8 cellular contexts compared by ENCODE assay signal in the genomic region with DNA sequence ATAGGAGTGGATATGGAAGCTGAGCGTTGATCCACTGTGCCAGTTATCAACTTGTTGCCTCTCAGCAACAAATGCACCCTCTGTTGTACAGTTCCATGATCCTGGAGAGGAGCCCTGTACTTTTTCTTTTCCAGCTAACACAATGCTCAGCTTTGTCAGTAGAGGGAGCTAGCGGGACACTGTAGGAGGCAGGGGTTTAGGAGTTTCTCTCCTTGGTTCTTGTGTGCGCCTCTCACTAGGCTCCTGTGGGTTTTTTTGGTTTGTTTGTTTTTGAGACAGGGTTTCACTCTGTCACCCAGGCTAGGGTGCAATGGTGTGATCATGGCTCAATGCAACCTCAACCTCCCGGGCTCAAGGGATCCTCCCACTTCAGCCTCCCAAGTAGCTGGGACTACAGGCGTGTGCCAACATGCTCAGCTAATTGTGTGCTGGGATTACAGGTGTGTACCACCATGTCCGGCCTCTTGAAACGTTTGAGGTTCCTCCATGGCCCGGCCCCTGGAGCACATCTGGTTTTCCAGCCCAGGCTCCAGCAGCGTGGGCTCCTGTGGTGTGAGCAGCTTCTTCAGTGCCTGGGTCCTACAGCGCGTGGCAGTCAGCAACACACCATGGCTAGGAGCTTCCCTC. TPM values are rescaled to one million over a fixed set of nuclear protein-coding genes. Genes with fewer than 3 reads are reported as not detected.
A peak's percentile ranks its signal among the peaks of the same experiment; 100 is the strongest.
DNase-seq lines count a peak whose midpoint lies in the region; ATAC-seq and TF ChIP-seq lines count a peak whose summit lies in the region.

No MANE protein-coding gene starts in this region.

- POLR2A ChIA-PET in CD8-positive, alpha-beta memory T cell (lab: Charles Lee) = no interaction called here
- POLR2A ChIA-PET in IMR-90 (lab: Charles Lee; ENCODE audit: unreplicated experiment) = interaction anchor here (0.6 kb wide), 3 partner anchors 12 to 32 kb away, joined by 3 to 4 read pairs (median 3); partner anchors contain the start of gene MARVELD1

- no peak overlapping the region for H2AK9ac ChIP-seq in IMR-90 (replicated peaks; ENCODE audit: low read depth, low read length, poor library complexity)

- in situ Hi-C loops in IMR-90 (cut with MboI; ENCODE audit: low sequenced_read_pairs) = no loop called here

- peaks cover 16 to 20% of the 10 kb centered on the region in 2 donors for H3K27me3 Mint-ChIP-seq in CD8-positive, alpha-beta memory T cell

- 48% methylated on average over 6 of the region's 11 CpGs; no CpG with 5 or more reads in 1 of the 2 experiments for WGBS in IMR-90 (ENCODE audit: extremely low coverage in 2 of 2, insufficient read length in 1 of 2), 2 experiments

- DNase-seq in CD8-positive, alpha-beta memory T cell = peak in 4 of 5 donors; percentile 24 to 67 (median 52)
- DNase-seq in IMR-90 (peak; percentile 77), RKO (ENCODE audit: low spot score) (peak; percentile 83), anterior cingulate cortex (lab: John Stamatoyannopoulos, UW) (peak in 34 of 58 donors; percentile 17 to 73 (median 46)), right atrium auricular region (ENCODE audit: low spot score) (no peak), retinal pigment epithelial cell (ENCODE audit: low read depth) (no peak)

- H3K4me3 ChIP-seq in CD8-positive, alpha-beta memory T cell (ENCODE audit: low read length) = no peak overlapping the region
- H3K4me3 ChIP-seq in IMR-90 (ENCODE audit: insufficient read depth, low read depth, low read length) (no peak overlapping the region), right atrium auricular region (no peak overlapping the region), retinal pigment epithelial cell (ENCODE audit: low read length) (no peak overlapping the region)

- H2BK5ac ChIP-seq in IMR-90 (ENCODE audit: low read depth, low read length, poor library complexity, severe bottlenecking) = no peak overlapping the region

- H2BK20ac ChIP-seq in IMR-90 (ENCODE audit: low read depth, low read length) = no peak overlapping the region

- TF ChIP-seq POLR2A in IMR-90 (IDR thresholded peaks at IDR 0.05; ENCODE audit: low read depth, low read length) = no peak

- peak; percentile 92 for TF ChIP-seq CTCF in IMR-90 (conservative IDR thresholded peaks at IDR 0.05; ENCODE audit: low read depth, low read length)
- peak; percentile 72 to 89 for TF ChIP-seq CTCF in right atrium auricular region (IDR thresholded peaks at IDR 0.05)
- TF ChIP-seq CTCF in retinal pigment epithelial cell (conservative IDR thresholded peaks at IDR 0.05; ENCODE audit: low read depth, low read length) = peak; percentile 97

- ATAC-seq in GM18907 (IDR thresholded peaks at IDR 0.05; ENCODE audit: unreplicated experiment) (peak; percentile 65), IMR-90 (ENCODE audit: low read depth) (peak; percentile 100), HG03097 (IDR thresholded peaks at IDR 0.05; ENCODE audit: low FRiP score, unreplicated experiment) (no peak)

- intact Hi-C loops in IMR-90 (cut with micrococcal nuclease) = loop anchor here (1.0 kb wide), 1 partner anchor 30 kb away; no protein-coding TSS in a partner anchor

- no TSS peak for BruUV-seq in IMR-90 (replicated peaks; lab: Mats Ljungman, UMichigan)

- H3K9me3 Mint-ChIP-seq in CD8-positive, alpha-beta memory T cell = peaks cover 0 to 2% (median 0%) of the 10 kb centered on the region in 5 donors

- CTCF ChIA-PET in CD8-positive, alpha-beta memory T cell (lab: Charles Lee) = interaction anchor here (0.8 to 14.6 kb wide), 23 partner anchors 8 to 167 kb away, joined by 3 to 199 read pairs (median 4); partner anchors contain the start of genes ANKRD2, AVPI1, MARVELD1 and ZFYVE27
- CTCF ChIA-PET in IMR-90 (lab: Yijun Ruan, JAX) = interaction anchor here (0.7 to 1.8 kb wide), 15 partner anchors 8 to 340 kb away, joined by 3 to 17 read pairs (median 4); partner anchors contain the start of gene AVPI1

- no peaks in the 10 kb centered on the region for H3K36me3 Mint-ChIP-seq in CD8-positive, alpha-beta memory T cell

- H2BK15ac ChIP-seq in IMR-90 (ENCODE audit: low read depth, low read length) = no peak overlapping the region

- dilution Hi-C loops in IMR-90 (cut with HindIII; ENCODE audit: low sequenced_read_pairs, unreplicated experiment) = no loop called here

- peak overlapping the region; percentile 65 for H2AFZ ChIP-seq in IMR-90 (replicated peaks; ENCODE audit: low read length, poor library complexity)

- no peak overlapping the region for H2AK5ac ChIP-seq in IMR-90 (ENCODE audit: low read depth, low read length)

- no peak overlapping the region for H4K91ac ChIP-seq in IMR-90 (ENCODE audit: insufficient read depth, low read depth, low read length)

- H4K20me1 ChIP-seq in IMR-90 (ENCODE audit: insufficient read depth, low read length) = no peaks in the 10 kb centered on the region

- no peak overlapping the region for H3K4me2 ChIP-seq in IMR-90 (ENCODE audit: low read depth, low read length)

- no peak overlapping the region for H3K23ac ChIP-seq in IMR-90 (ENCODE audit: low read depth, low read length)

- H3K36me3 ChIP-seq in CD8-positive, alpha-beta memory T cell (ENCODE audit: insufficient read depth, low read length) = no peaks in the 10 kb centered on the region
- no peaks in the 10 kb centered on the region for H3K36me3 ChIP-seq in IMR-90 (ENCODE audit: control insufficient read depth, insufficient read depth, low read length)
- H3K36me3 ChIP-seq in right atrium auricular region = no peaks in the 10 kb centered on the region

- no peak overlapping the region for H3K27ac Mint-ChIP-seq in CD8-positive, alpha-beta memory T cell

- H3K4me1 Mint-ChIP-seq in CD8-positive, alpha-beta memory T cell = no peaks in the 10 kb centered on the region

- no peaks in the 10 kb centered on the region for H3K9me3 ChIP-seq in CD8-positive, alpha-beta memory T cell (ENCODE audit: low read length)
- H3K9me3 ChIP-seq in IMR-90 (ENCODE audit: control insufficient read depth, insufficient read depth, low read length) = no peaks in the 10 kb centered on the region
- H3K9me3 ChIP-seq in right atrium auricular region = no peaks in the 10 kb centered on the region

- H3K9ac ChIP-seq in IMR-90 (ENCODE audit: low read depth, low read length) = no peak overlapping the region

- peak overlapping the region in 1 of 2 experiments; percentile 62; a peak in 1 of 4 replicates for H4K8ac ChIP-seq in IMR-90 (ENCODE audit: low read depth in 2 of 2, low read length in 2 of 2)

- peak overlapping the region; percentile 15; the same call in 1 of the 2 replicates for H3K4ac ChIP-seq in IMR-90 (ENCODE audit: low read depth, low read length)

- H3K9me1 ChIP-seq in IMR-90 (ENCODE audit: insufficient read depth, low read length) = no peaks in the 10 kb centered on the region

- H3K79me1 ChIP-seq in IMR-90 (ENCODE audit: low read depth in 1 of 2, low read length in 2 of 2) = no peaks in the 10 kb centered on the region

- no peak overlapping the region for H3K27ac ChIP-seq in CD8-positive, alpha-beta memory T cell (ENCODE audit: low read depth, low read length)
- no peak overlapping the region for H3K27ac ChIP-seq in IMR-90 (ENCODE audit: insufficient read depth, low read length)
- no peak overlapping the region for H3K27ac ChIP-seq in right atrium auricular region

- H3K14ac ChIP-seq in IMR-90 (replicated peaks; ENCODE audit: low read depth, low read length) = no peak overlapping the region

- H3K18ac ChIP-seq in IMR-90 (ENCODE audit: low read depth, low read length) = no peak overlapping the region

- TF ChIP-seq RAD21 in IMR-90 (IDR thresholded peaks at IDR 0.05; ENCODE audit: low read length) = peak; percentile 90

- 0 out of 2 replicates have a peak overlapping the region, but pooled peaks have one; percentile 9 for H2BK120ac ChIP-seq in IMR-90 (ENCODE audit: low read depth, low read length)

- H3K27me3 ChIP-seq in CD8-positive, alpha-beta memory T cell (ENCODE audit: insufficient read depth, low read length, poor library complexity, severe bottlenecking) = no peaks in the 10 kb centered on the region
- H3K27me3 ChIP-seq in IMR-90 (ENCODE audit: control insufficient read depth, insufficient read depth, low read length) = no peaks in the 10 kb centered on the region
- no peaks in the 10 kb centered on the region for H3K27me3 ChIP-seq in right atrium auricular region

- no peak overlapping the region for H3K56ac ChIP-seq in IMR-90 (ENCODE audit: extremely low read depth, insufficient read depth, low read length)

- no peaks in the 10 kb centered on the region for H3K4me1 ChIP-seq in CD8-positive, alpha-beta memory T cell (ENCODE audit: insufficient read depth, low read length)
- H3K4me1 ChIP-seq in IMR-90 (ENCODE audit: control insufficient read depth, insufficient read depth, low read length) (no peaks in the 10 kb centered on the region; the same call in 1 of the 2 replicates), right atrium auricular region (peaks cover 0 to 6% of the 10 kb centered on the region in 2 donors)

- no peak overlapping the region for H3K4me3 Mint-ChIP-seq in CD8-positive, alpha-beta memory T cell

- H4K5ac ChIP-seq in IMR-90 (ENCODE audit: low read depth, low read length) = no peak overlapping the region

TF ChIP-seq in IMR-90, 13 proteins besides CTCF, POLR2A, EP300 and RAD21 (continues in another document):
- TF ChIP-seq NFE2L2 (IDR thresholded peaks at IDR 0.05; ENCODE audit: low read depth, low read length) (no peak), MXI1 (IDR thresholded peaks at IDR 0.05; ENCODE audit: borderline replicate concordance, low read depth, low read length) (no peak)

RNA-seq across cellular contexts. Expression of gene MARVELD1, which starts 12.0 kb away (rescaled TPM):
- total RNA-seq in CD8-positive, alpha-beta memory T cell = 1 to 10 TPM; 4.3 to 4.7 TPM
- 0.15 TPM for polyA plus RNA-seq in CD8-positive, alpha-beta memory T cell
- 12.0 and 15.6 TPM in 2 replicates for total RNA-seq in IMR-90 (2012; rRNA removed)
- polyA plus RNA-seq in IMR-90 (2012; rRNA removed) = 61.1 and 68.1 TPM in 2 replicates
- 58.1 and 69.3 TPM in 2 replicates for polyA plus RNA-seq in IMR-90 (2012; cell fraction: cytosol; rRNA removed)
- polyA plus RNA-seq in IMR-90 (2012; cell fraction: nucleus; rRNA removed; ENCODE audit: low replicate concordance) = 57.1 and 59.0 TPM in 2 replicates
- 10 to 100 TPM in 1 of 2 donors, 1 to 10 TPM in 1; 8.5 to 26.5 TPM for total RNA-seq in right atrium auricular region

RNA-seq across cellular contexts. Expression of gene AVPI1, which starts 14.5 kb away (rescaled TPM):
- 1 to 10 TPM; 2.3 TPM for total RNA-seq in CD8-positive, alpha-beta memory T cell
- 3.1 TPM for polyA plus RNA-seq in CD8-positive, alpha-beta memory T cell
- total RNA-seq in IMR-90 (2012; rRNA removed) (26.7 and 30.8 TPM in 2 replicates), right atrium auricular region (10 to 100 TPM; 10.5 to 23.7 TPM)
- polyA plus RNA-seq in IMR-90 (2012; rRNA removed) = 29.8 and 33.6 TPM in 2 replicates
- 26.3 and 37.5 TPM in 2 replicates for polyA plus RNA-seq in IMR-90 (2012; cell fraction: cytosol; rRNA removed)
- polyA plus RNA-seq in IMR-90 (2012; cell fraction: nucleus; rRNA removed; ENCODE audit: low replicate concordance) = 27.2 and 28.1 TPM in 2 replicates

RNA-seq across cellular contexts. Expression of gene ZFYVE27, which starts 35.4 kb away (rescaled TPM):
- 10 to 100 TPM; 27.4 to 28.6 TPM for total RNA-seq in CD8-positive, alpha-beta memory T cell
- 31.4 TPM for polyA plus RNA-seq in CD8-positive, alpha-beta memory T cell
- total RNA-seq in IMR-90 (2012; rRNA removed) = 12.8 and 13.1 TPM in 2 replicates
- 18.7 and 22.2 TPM in 2 replicates for polyA plus RNA-seq in IMR-90 (2012; rRNA removed)
- polyA plus RNA-seq in IMR-90 (2012; cell fraction: cytosol; rRNA removed) = 12.2 and 16.5 TPM in 2 replicates
- polyA plus RNA-seq in IMR-90 (2012; cell fraction: nucleus; rRNA removed; ENCODE audit: low replicate concordance) = 83.7 and 91.3 TPM in 2 replicates
- total RNA-seq in right atrium auricular region = 10 to 100 TPM; 14.6 to 16.1 TPM

Comparison
In these comparisons a context has a peak if more than half of its experiments do, and no peak if none do; other contexts are left out.
1. DNase-seq: peak in CD8-positive, alpha-beta memory T cell (4 of 5), IMR-90 (single experiment), RKO (single experiment) and anterior cingulate cortex (34 of 58); none in right atrium auricular region (single experiment) and retinal pigment epithelial cell (single experiment).
2. Peak in every context shown above with its lines, with median percentiles within 50 percentile points of each other: CTCF ChIP-seq.